Comparison of ENCODE assay signal across 1 cellular context in the genomic region with DNA sequence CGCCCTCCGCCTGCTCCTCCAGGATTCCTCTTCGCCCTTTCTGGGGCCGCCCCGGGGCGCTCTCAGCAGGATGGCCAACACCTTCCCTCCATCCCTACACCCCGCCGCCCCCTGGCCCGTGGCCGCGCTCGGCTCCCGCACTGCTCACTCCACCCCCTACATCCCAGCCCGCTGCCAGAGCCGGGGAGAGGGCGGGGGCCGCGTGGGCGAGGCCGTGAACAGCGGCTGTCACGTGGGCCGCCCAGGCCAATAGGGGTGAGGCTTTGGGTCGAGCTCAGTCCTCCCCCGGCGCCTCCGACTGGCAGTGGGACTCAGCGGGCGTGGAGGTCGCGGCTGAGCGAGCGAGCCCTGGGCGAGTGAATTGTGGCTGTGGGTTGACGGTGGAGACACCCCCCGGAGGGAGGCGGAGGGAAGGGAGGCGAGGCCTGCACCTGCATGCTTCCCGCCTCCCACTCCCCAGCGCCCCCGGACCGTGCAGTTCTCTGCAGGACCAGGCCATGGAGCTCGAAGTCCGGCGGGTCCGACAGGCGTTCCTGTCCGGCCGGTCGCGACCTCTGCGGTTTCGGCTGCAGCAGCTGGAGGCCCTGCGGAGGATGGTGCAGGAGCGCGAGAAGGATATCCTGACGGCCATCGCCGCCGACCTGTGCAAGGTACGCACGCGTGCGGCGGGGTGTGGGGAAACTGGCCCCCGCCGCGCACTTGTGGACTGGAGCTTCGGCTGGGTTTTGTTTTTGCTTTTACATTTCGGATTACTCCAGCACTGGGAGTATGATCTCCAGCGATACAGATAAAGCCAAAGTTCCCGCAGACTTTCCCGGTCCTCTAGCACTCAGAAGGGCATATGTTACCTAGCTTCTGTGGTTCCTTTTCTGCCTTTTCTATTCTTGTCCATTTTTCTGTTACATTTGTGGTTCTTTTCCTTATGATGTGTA.
A peak's percentile ranks its signal among the peaks of the same experiment; 100 is the strongest.
TF ChIP-seq lines count a peak whose summit lies in the region.

A gene (plus strand): TSS at position 277 of the 932 bp plus-strand sequence. CDS start 221 bp downstream, at position 498.

TF ChIP-seq in K562, 482 proteins besides CTCF, POLR2A, EP300 and RAD21 (continued from another document and continues in another):
- TF ChIP-seq, protein P1, sequence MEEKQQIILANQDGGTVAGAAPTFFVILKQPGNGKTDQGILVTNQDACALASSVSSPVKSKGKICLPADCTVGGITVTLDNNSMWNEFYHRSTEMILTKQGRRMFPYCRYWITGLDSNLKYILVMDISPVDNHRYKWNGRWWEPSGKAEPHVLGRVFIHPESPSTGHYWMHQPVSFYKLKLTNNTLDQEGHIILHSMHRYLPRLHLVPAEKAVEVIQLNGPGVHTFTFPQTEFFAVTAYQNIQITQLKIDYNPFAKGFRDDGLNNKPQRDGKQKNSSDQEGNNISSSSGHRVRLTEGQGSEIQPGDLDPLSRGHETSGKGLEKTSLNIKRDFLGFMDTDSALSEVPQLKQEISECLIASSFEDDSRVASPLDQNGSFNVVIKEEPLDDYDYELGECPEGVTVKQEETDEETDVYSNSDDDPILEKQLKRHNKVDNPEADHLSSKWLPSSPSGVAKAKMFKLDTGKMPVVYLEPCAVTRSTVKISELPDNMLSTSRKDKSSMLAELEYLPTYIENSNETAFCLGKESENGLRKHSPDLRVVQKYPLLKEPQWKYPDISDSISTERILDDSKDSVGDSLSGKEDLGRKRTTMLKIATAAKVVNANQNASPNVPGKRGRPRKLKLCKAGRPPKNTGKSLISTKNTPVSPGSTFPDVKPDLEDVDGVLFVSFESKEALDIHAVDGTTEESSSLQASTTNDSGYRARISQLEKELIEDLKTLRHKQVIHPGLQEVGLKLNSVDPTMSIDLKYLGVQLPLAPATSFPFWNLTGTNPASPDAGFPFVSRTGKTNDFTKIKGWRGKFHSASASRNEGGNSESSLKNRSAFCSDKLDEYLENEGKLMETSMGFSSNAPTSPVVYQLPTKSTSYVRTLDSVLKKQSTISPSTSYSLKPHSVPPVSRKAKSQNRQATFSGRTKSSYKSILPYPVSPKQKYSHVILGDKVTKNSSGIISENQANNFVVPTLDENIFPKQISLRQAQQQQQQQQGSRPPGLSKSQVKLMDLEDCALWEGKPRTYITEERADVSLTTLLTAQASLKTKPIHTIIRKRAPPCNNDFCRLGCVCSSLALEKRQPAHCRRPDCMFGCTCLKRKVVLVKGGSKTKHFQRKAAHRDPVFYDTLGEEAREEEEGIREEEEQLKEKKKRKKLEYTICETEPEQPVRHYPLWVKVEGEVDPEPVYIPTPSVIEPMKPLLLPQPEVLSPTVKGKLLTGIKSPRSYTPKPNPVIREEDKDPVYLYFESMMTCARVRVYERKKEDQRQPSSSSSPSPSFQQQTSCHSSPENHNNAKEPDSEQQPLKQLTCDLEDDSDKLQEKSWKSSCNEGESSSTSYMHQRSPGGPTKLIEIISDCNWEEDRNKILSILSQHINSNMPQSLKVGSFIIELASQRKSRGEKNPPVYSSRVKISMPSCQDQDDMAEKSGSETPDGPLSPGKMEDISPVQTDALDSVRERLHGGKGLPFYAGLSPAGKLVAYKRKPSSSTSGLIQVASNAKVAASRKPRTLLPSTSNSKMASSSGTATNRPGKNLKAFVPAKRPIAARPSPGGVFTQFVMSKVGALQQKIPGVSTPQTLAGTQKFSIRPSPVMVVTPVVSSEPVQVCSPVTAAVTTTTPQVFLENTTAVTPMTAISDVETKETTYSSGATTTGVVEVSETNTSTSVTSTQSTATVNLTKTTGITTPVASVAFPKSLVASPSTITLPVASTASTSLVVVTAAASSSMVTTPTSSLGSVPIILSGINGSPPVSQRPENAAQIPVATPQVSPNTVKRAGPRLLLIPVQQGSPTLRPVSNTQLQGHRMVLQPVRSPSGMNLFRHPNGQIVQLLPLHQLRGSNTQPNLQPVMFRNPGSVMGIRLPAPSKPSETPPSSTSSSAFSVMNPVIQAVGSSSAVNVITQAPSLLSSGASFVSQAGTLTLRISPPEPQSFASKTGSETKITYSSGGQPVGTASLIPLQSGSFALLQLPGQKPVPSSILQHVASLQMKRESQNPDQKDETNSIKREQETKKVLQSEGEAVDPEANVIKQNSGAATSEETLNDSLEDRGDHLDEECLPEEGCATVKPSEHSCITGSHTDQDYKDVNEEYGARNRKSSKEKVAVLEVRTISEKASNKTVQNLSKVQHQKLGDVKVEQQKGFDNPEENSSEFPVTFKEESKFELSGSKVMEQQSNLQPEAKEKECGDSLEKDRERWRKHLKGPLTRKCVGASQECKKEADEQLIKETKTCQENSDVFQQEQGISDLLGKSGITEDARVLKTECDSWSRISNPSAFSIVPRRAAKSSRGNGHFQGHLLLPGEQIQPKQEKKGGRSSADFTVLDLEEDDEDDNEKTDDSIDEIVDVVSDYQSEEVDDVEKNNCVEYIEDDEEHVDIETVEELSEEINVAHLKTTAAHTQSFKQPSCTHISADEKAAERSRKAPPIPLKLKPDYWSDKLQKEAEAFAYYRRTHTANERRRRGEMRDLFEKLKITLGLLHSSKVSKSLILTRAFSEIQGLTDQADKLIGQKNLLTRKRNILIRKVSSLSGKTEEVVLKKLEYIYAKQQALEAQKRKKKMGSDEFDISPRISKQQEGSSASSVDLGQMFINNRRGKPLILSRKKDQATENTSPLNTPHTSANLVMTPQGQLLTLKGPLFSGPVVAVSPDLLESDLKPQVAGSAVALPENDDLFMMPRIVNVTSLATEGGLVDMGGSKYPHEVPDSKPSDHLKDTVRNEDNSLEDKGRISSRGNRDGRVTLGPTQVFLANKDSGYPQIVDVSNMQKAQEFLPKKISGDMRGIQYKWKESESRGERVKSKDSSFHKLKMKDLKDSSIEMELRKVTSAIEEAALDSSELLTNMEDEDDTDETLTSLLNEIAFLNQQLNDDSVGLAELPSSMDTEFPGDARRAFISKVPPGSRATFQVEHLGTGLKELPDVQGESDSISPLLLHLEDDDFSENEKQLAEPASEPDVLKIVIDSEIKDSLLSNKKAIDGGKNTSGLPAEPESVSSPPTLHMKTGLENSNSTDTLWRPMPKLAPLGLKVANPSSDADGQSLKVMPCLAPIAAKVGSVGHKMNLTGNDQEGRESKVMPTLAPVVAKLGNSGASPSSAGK (IDR thresholded peaks at IDR 0.05), result peak; percentile 46; the same call in 1 of the 2 replicates
- peak; percentile 40; the same call in 1 of the 2 replicates for TF ChIP-seq ESRRA (IDR thresholded peaks at IDR 0.05; ENCODE audit: borderline replicate concordance, low read depth)
- TF ChIP-seq ZNF57 (CRISPR knock-in tag; IDR thresholded peaks at IDR 0.05), result no peak
- TF ChIP-seq EWSR1 (IDR thresholded peaks at IDR 0.05; ENCODE audit: borderline replicate concordance, low read depth, partially characterized antibody), result no peak
- TF ChIP-seq, protein P2, sequence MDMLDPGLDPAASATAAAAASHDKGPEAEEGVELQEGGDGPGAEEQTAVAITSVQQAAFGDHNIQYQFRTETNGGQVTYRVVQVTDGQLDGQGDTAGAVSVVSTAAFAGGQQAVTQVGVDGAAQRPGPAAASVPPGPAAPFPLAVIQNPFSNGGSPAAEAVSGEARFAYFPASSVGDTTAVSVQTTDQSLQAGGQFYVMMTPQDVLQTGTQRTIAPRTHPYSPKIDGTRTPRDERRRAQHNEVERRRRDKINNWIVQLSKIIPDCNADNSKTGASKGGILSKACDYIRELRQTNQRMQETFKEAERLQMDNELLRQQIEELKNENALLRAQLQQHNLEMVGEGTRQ (CRISPR knock-in tag; IDR thresholded peaks at IDR 0.05), result peak; percentile 96
- no peak for TF ChIP-seq MIER1 (IDR thresholded peaks at IDR 0.05; ENCODE audit: low read depth)
- TF ChIP-seq, protein P3, sequence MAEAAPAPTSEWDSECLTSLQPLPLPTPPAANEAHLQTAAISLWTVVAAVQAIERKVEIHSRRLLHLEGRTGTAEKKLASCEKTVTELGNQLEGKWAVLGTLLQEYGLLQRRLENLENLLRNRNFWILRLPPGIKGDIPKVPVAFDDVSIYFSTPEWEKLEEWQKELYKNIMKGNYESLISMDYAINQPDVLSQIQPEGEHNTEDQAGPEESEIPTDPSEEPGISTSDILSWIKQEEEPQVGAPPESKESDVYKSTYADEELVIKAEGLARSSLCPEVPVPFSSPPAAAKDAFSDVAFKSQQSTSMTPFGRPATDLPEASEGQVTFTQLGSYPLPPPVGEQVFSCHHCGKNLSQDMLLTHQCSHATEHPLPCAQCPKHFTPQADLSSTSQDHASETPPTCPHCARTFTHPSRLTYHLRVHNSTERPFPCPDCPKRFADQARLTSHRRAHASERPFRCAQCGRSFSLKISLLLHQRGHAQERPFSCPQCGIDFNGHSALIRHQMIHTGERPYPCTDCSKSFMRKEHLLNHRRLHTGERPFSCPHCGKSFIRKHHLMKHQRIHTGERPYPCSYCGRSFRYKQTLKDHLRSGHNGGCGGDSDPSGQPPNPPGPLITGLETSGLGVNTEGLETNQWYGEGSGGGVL (CRISPR knock-in tag; IDR thresholded peaks at IDR 0.05), result no peak
- TF ChIP-seq, protein P4, sequence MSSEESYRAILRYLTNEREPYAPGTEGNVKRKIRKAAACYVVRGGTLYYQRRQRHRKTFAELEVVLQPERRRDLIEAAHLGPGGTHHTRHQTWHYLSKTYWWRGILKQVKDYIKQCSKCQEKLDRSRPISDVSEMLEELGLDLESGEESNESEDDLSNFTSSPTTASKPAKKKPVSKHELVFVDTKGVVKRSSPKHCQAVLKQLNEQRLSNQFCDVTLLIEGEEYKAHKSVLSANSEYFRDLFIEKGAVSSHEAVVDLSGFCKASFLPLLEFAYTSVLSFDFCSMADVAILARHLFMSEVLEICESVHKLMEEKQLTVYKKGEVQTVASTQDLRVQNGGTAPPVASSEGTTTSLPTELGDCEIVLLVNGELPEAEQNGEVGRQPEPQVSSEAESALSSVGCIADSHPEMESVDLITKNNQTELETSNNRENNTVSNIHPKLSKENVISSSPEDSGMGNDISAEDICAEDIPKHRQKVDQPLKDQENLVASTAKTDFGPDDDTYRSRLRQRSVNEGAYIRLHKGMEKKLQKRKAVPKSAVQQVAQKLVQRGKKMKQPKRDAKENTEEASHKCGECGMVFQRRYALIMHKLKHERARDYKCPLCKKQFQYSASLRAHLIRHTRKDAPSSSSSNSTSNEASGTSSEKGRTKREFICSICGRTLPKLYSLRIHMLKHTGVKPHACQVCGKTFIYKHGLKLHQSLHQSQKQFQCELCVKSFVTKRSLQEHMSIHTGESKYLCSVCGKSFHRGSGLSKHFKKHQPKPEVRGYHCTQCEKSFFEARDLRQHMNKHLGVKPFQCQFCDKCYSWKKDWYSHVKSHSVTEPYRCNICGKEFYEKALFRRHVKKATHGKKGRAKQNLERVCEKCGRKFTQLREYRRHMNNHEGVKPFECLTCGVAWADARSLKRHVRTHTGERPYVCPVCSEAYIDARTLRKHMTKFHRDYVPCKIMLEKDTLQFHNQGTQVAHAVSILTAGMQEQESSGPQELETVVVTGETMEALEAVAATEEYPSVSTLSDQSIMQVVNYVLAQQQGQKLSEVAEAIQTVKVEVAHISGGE (CRISPR knock-in tag; IDR thresholded peaks at IDR 0.05), result peak in 1 of 3 experiments; percentile 87; a peak in 1 of 6 replicates
- TF ChIP-seq FOXA3 (CRISPR knock-in tag; conservative IDR thresholded peaks at IDR 0.05 in 1 of 2, IDR thresholded peaks at IDR 0.05 in 1 of 2), result no peak
- TF ChIP-seq RBM25 (IDR thresholded peaks at IDR 0.05; ENCODE audit: low read depth, low read length, severe bottlenecking), result peak; percentile 54
- TF ChIP-seq, protein P5, sequence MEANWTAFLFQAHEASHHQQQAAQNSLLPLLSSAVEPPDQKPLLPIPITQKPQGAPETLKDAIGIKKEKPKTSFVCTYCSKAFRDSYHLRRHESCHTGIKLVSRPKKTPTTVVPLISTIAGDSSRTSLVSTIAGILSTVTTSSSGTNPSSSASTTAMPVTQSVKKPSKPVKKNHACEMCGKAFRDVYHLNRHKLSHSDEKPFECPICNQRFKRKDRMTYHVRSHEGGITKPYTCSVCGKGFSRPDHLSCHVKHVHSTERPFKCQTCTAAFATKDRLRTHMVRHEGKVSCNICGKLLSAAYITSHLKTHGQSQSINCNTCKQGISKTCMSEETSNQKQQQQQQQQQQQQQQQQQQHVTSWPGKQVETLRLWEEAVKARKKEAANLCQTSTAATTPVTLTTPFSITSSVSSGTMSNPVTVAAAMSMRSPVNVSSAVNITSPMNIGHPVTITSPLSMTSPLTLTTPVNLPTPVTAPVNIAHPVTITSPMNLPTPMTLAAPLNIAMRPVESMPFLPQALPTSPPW (CRISPR knock-in tag; IDR thresholded peaks at IDR 0.05), result peak; percentile 42
- TF ChIP-seq L3MBTL2 (IDR thresholded peaks at IDR 0.05), result peak; percentile 52; the same call in 1 of the 2 replicates
- TF ChIP-seq, protein P6, sequence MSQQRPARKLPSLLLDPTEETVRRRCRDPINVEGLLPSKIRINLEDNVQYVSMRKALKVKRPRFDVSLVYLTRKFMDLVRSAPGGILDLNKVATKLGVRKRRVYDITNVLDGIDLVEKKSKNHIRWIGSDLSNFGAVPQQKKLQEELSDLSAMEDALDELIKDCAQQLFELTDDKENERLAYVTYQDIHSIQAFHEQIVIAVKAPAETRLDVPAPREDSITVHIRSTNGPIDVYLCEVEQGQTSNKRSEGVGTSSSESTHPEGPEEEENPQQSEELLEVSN (IDR thresholded peaks at IDR 0.05; ENCODE audit: borderline replicate concordance in 1 of 2, extremely low read depth in 1 of 2, insufficient read depth in 1 of 2, insufficient read length in 1 of 2, low read depth in 1 of 2, low read length in 1 of 2, poor library complexity in 1 of 2, severe bottlenecking in 1 of 2), result peak in 1 of 2 experiments; percentile 67
- TF ChIP-seq HDAC2 (IDR thresholded peaks at IDR 0.05), result no peak
- peak; percentile 28; the same call in 1 of the 2 replicates for TF ChIP-seq CBFA2T2 (conservative IDR thresholded peaks at IDR 0.05)
- TF ChIP-seq RBM17 (IDR thresholded peaks at IDR 0.05; ENCODE audit: borderline replicate concordance, low read depth, low read length), result no peak
- no peak for TF ChIP-seq NCOA6 (IDR thresholded peaks at IDR 0.05)
- TF ChIP-seq, protein P7, sequence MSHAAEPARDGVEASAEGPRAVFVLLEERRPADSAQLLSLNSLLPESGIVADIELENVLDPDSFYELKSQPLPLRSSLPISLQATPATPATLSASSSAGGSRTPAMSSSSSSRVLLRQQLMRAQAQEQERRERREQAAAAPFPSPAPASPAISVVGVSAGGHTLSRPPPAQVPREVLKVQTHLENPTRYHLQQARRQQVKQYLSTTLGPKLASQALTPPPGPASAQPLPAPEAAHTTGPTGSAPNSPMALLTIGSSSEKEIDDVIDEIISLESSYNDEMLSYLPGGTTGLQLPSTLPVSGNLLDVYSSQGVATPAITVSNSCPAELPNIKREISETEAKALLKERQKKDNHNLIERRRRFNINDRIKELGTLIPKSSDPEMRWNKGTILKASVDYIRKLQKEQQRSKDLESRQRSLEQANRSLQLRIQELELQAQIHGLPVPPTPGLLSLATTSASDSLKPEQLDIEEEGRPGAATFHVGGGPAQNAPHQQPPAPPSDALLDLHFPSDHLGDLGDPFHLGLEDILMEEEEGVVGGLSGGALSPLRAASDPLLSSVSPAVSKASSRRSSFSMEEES (CRISPR knock-in tag; IDR thresholded peaks at IDR 0.05), result peak; percentile 29; the same call in 1 of the 2 replicates
- TF ChIP-seq, protein P8, sequence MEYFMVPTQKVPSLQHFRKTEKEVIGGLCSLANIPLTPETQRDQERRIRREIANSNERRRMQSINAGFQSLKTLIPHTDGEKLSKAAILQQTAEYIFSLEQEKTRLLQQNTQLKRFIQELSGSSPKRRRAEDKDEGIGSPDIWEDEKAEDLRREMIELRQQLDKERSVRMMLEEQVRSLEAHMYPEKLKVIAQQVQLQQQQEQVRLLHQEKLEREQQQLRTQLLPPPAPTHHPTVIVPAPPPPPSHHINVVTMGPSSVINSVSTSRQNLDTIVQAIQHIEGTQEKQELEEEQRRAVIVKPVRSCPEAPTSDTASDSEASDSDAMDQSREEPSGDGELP (CRISPR knock-in tag; IDR thresholded peaks at IDR 0.05; ENCODE audit: borderline replicate concordance), result peak; percentile 67; the same call in 1 of the 2 replicates
- TF ChIP-seq EHMT2 (IDR thresholded peaks at IDR 0.05), result no peak
- TF ChIP-seq CBFB (CRISPR knock-in tag; IDR thresholded peaks at IDR 0.05), result peak; percentile 33; the same call in 1 of the 2 replicates
